Comparison of ENCODE assay signal across 22 cellular contexts in the genomic region with DNA sequence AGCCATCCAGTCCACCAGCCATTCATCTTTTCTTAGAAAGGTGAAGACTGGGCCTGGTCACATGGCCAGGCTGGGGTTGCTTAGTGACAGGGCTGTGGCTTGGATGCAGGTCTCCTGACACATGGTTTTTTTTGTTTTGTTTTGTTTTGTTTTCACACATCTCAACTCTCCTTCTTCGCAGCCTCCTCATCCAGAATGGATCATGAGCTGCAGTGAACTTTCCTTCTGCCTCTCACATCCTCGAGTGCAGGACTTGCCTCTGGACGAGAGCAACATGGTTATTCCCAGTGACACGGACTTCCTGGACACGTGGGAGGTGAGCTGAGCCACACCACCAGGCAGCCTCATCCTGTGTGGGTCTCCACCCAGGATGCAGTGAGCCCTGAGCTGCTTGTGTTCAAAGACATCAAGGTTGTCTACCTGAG. TPM values are rescaled to one million over a fixed set of nuclear protein-coding genes. Genes with fewer than 3 reads are reported as not detected.
DNase-seq lines count a peak whose midpoint lies in the region; ATAC-seq and TF ChIP-seq lines count a peak whose summit lies in the region.
"Had no signal": no experiment of that assay in that cellular context is flagged by ENCODE, and none has a peak within 500 bp of the region (broad histone marks: within the 10 kb centered on the region; RNA-seq: fewer than 3 reads in every experiment).

No MANE protein-coding gene starts in this region.

- CTCF ChIA-PET in activated CD4-positive, alpha-beta T cell treated with anti-CD3 and anti-CD28 coated beads, Interleukin-2, amount 10 ng/mL, durations not matched to agents 7 days and 5 days (lab: Charles Lee): interaction anchor here (5.5 kb wide), 1 partner anchor 15 kb away, joined by 46 read pairs; no protein-coding TSS in a partner anchor
- CTCF ChIA-PET in CD4-positive, alpha-beta T cell (lab: Charles Lee): interaction anchor here (0.9 to 1.3 kb wide), 2 partner anchors 14 to 20 kb away, joined by 3 to 5 read pairs; no protein-coding TSS in a partner anchor
- CTCF ChIA-PET in activated CD4-positive, alpha-beta memory T cell treated with anti-CD3 and anti-CD28 coated beads for 36 hours (lab: Charles Lee): interaction anchor here (0.7 to 6.5 kb wide), 3 partner anchors 13 to 607 kb away, joined by 3 to 52 read pairs (median 34); no protein-coding TSS in a partner anchor

- POLR2A ChIA-PET in activated CD4-positive, alpha-beta T cell treated with anti-CD3 and anti-CD28 coated beads, Interleukin-2, amount 10 ng/mL, durations not matched to agents 7 days and 5 days (lab: Charles Lee): no interaction called here
- POLR2A ChIA-PET in CD4-positive, alpha-beta T cell (lab: Charles Lee): interaction anchor here (0.8 to 1.5 kb wide), 2 partner anchors 9 to 14 kb away, joined by 5 to 20 read pairs; partner anchors contain the start of gene AKR1E2
- POLR2A ChIA-PET in activated CD4-positive, alpha-beta memory T cell treated with anti-CD3 and anti-CD28 coated beads for 36 hours (lab: Charles Lee): interaction anchor here (0.7 kb wide), 1 partner anchor 65 kb away, joined by 3 read pairs; no protein-coding TSS in a partner anchor

- peaks cover 44% of the 10 kb centered on the region for H3K4me1 Mint-ChIP-seq in activated CD4-positive, alpha-beta T cell treated with anti-CD3 and anti-CD28 coated beads, Interleukin-2, amount 10 ng/mL, durations not matched to agents 7 days and 5 days
- peaks cover 65% of the 10 kb centered on the region for H3K4me1 Mint-ChIP-seq in CD4-positive, alpha-beta T cell (ENCODE audit: low read depth)
- H3K4me1 Mint-ChIP-seq in activated CD4-positive, alpha-beta memory T cell treated with anti-CD3 and anti-CD28 coated beads for 36 hours (ENCODE audit: low read depth): peaks cover 32% of the 10 kb centered on the region
- H3K4me1 Mint-ChIP-seq in effector memory CD8-positive, alpha-beta T cell (ENCODE audit: low read depth in 2 of 2): peaks cover 7 to 14% of the 10 kb centered on the region in 2 donors
- H3K4me1 Mint-ChIP-seq: WTC11 had no signal

- WGBS in right cardiac atrium: 62% methylated on average over 5 of the region's 5 CpGs

- H3K4me1 ChIP-seq in right cardiac atrium (ENCODE audit: control insufficient read depth, insufficient read depth, low read length): no peaks in the 10 kb centered on the region
- H3K4me1 ChIP-seq: ascending aorta, tibial artery had no signal

- peaks cover 56% of the 10 kb centered on the region for H3K36me3 Mint-ChIP-seq in activated CD4-positive, alpha-beta T cell treated with anti-CD3 and anti-CD28 coated beads, Interleukin-2, amount 10 ng/mL, durations not matched to agents 7 days and 5 days (ENCODE audit: low read depth)
- H3K36me3 Mint-ChIP-seq in CD4-positive, alpha-beta T cell (ENCODE audit: low read depth): peaks cover 33% of the 10 kb centered on the region
- H3K36me3 Mint-ChIP-seq in activated CD4-positive, alpha-beta memory T cell treated with anti-CD3 and anti-CD28 coated beads for 36 hours: peaks cover 13% of the 10 kb centered on the region
- H3K36me3 Mint-ChIP-seq in effector memory CD8-positive, alpha-beta T cell (ENCODE audit: insufficient read depth): peaks cover 4% of the 10 kb centered on the region
- H3K36me3 Mint-ChIP-seq: immature natural killer cell, memory B cell had no signal

- H3K27me3 ChIP-seq in CD4-positive, alpha-beta T cell (ENCODE audit: control insufficient read depth, insufficient read depth, low read length): no peaks in the 10 kb centered on the region
- no peaks in the 10 kb centered on the region for H3K27me3 ChIP-seq in right cardiac atrium (ENCODE audit: control insufficient read depth, insufficient read depth)
- H3K27me3 ChIP-seq: ascending aorta, gastroesophageal sphincter, tibial artery had no signal

- no peak overlapping the region for H3K4me3 ChIP-seq in right cardiac atrium (ENCODE audit: low read length)
- H3K4me3 ChIP-seq: ascending aorta, gastroesophageal sphincter, tibial artery had no signal

- peak overlapping the region; percentile 14 for H3K27ac ChIP-seq in CD4-positive, alpha-beta T cell (ENCODE audit: low read depth, low read length)
- H3K27ac ChIP-seq in right cardiac atrium (ENCODE audit: low read length): no peak overlapping the region
- H3K27ac ChIP-seq: ascending aorta, gastroesophageal sphincter, tibial artery had no signal

- no peaks in the 10 kb centered on the region for H3K27me3 Mint-ChIP-seq in activated CD4-positive, alpha-beta T cell treated with anti-CD3 and anti-CD28 coated beads, Interleukin-2, amount 10 ng/mL, durations not matched to agents 7 days and 5 days
- H3K27me3 Mint-ChIP-seq in CD4-positive, alpha-beta T cell: no peaks in the 10 kb centered on the region
- no peaks in the 10 kb centered on the region for H3K27me3 Mint-ChIP-seq in activated CD4-positive, alpha-beta memory T cell treated with anti-CD3 and anti-CD28 coated beads for 36 hours
- peaks cover 33 to 53% of the 10 kb centered on the region in 2 donors for H3K27me3 Mint-ChIP-seq in effector memory CD8-positive, alpha-beta T cell

- H3K4me3 Mint-ChIP-seq in activated CD4-positive, alpha-beta T cell treated with anti-CD3 and anti-CD28 coated beads, Interleukin-2, amount 10 ng/mL, durations not matched to agents 7 days and 5 days: peak overlapping the region; percentile 15
- H3K4me3 Mint-ChIP-seq in CD4-positive, alpha-beta T cell: peak overlapping the region; percentile 71
- no peak overlapping the region for H3K4me3 Mint-ChIP-seq in activated CD4-positive, alpha-beta memory T cell treated with anti-CD3 and anti-CD28 coated beads for 36 hours
- H3K4me3 Mint-ChIP-seq in effector memory CD8-positive, alpha-beta T cell: peak overlapping the region in 1 of 2 donors; percentile 47
- H3K4me3 Mint-ChIP-seq: dendritic cell treated with granulocyte-macrophage colony-stimulating factor and Interleukin-4, amounts not matched to agents 40 ng/mL and 50 ng/mL, for 4 days; immature natural killer cell; memory B cell; WTC11 had no signal

- DNase-seq in activated CD4-positive, alpha-beta T cell treated with anti-CD3 and anti-CD28 coated beads, Interleukin-2, amount 10 ng/mL, durations not matched to agents 7 days and 5 days: peak; percentile 59
- no peak for DNase-seq in activated CD4-positive, alpha-beta T cell treated with anti-CD3 and anti-CD28 coated beads for 1 hour
- peak in 4 of 10 experiments; percentile 15 to 31 (median 19) for DNase-seq in CD4-positive, alpha-beta T cell
- DNase-seq in activated CD4-positive, alpha-beta memory T cell treated with anti-CD3 and anti-CD28 coated beads for 36 hours: peak; percentile 55
- DNase-seq in effector memory CD8-positive, alpha-beta T cell: no peak
- DNase-seq in dermis blood vessel endothelial cell: no peak
- no peak for DNase-seq in posterior cingulate gyrus
- no peak for DNase-seq in right cardiac atrium
- DNase-seq: hippocampal formation, immature natural killer cell, left colon, NCI-H1417 treated with DMSO at 0.1 percent for 48 hours, NCI-H2081 treated with DMSO at 0.1 percent for 48 hours, NCI-H226, NCI-H69, Right ventricle myocardium superior, tibial artery had no signal

- TF ChIP-seq CTCF in CD4-positive, alpha-beta T cell (IDR thresholded peaks at IDR 0.05): no peak

- peak overlapping the region; percentile 89 for H3K27ac Mint-ChIP-seq in activated CD4-positive, alpha-beta T cell treated with anti-CD3 and anti-CD28 coated beads, Interleukin-2, amount 10 ng/mL, durations not matched to agents 7 days and 5 days
- H3K27ac Mint-ChIP-seq in CD4-positive, alpha-beta T cell: peak overlapping the region; percentile 77
- H3K27ac Mint-ChIP-seq in activated CD4-positive, alpha-beta memory T cell treated with anti-CD3 and anti-CD28 coated beads for 36 hours: peak overlapping the region; percentile 55
- H3K27ac Mint-ChIP-seq in effector memory CD8-positive, alpha-beta T cell: no peak overlapping the region
- H3K27ac Mint-ChIP-seq: dendritic cell treated with granulocyte-macrophage colony-stimulating factor and Interleukin-4, amounts not matched to agents 40 ng/mL and 50 ng/mL, for 4 days; immature natural killer cell; memory B cell; WTC11 had no signal

- H3K9me3 Mint-ChIP-seq in activated CD4-positive, alpha-beta T cell treated with anti-CD3 and anti-CD28 coated beads, Interleukin-2, amount 10 ng/mL, durations not matched to agents 7 days and 5 days: no peaks in the 10 kb centered on the region
- no peaks in the 10 kb centered on the region for H3K9me3 Mint-ChIP-seq in CD4-positive, alpha-beta T cell
- no peaks in the 10 kb centered on the region for H3K9me3 Mint-ChIP-seq in activated CD4-positive, alpha-beta memory T cell treated with anti-CD3 and anti-CD28 coated beads for 36 hours
- no peaks in the 10 kb centered on the region for H3K9me3 Mint-ChIP-seq in effector memory CD8-positive, alpha-beta T cell
- H3K9me3 Mint-ChIP-seq: dendritic cell treated with granulocyte-macrophage colony-stimulating factor and Interleukin-4, amounts not matched to agents 40 ng/mL and 50 ng/mL, for 4 days; immature natural killer cell; memory B cell; WTC11 had no signal

- ATAC-seq in CD4-positive, alpha-beta T cell (ENCODE audit: poor library complexity): peak; percentile 84
- ATAC-seq in effector memory CD8-positive, alpha-beta T cell (replicated peaks): peak; percentile 51
- ATAC-seq in right cardiac atrium: no peak
- ATAC-seq: gastroesophageal sphincter, left colon, WTC11 had no signal

- H3K9me3 ChIP-seq in CD4-positive, alpha-beta T cell (ENCODE audit: control insufficient read depth, low read length): no peaks in the 10 kb centered on the region
- no peaks in the 10 kb centered on the region for H3K9me3 ChIP-seq in right cardiac atrium (ENCODE audit: control insufficient read depth, low read length)
- H3K9me3 ChIP-seq: ascending aorta, gastroesophageal sphincter, tibial artery had no signal

- intact Hi-C loops in CD4-positive, alpha-beta T cell (cut with DNase I, micrococcal nuclease): loop anchor here in 1 of 2 experiments (2.0 kb wide), 1 partner anchor 21 kb away; no protein-coding TSS in a partner anchor
- intact Hi-C loops in activated CD4-positive, alpha-beta memory T cell treated with anti-CD3 and anti-CD28 coated beads for 36 hours (cut with micrococcal nuclease): no loop called here
- intact Hi-C loops in posterior cingulate gyrus (cut with DNase I) (no loop called here), right cardiac atrium (cut with DNase I) (no loop called here)

RNA-seq across cellular contexts. Expression of gene AKR1E2, which starts 9.5 kb away (rescaled TPM):
- 10 to 100 TPM; 11.2 to 13.8 TPM for total RNA-seq in activated CD4-positive, alpha-beta T cell treated with anti-CD3 and anti-CD28 coated beads, Interleukin-2, amount 10 ng/mL, durations not matched to agents 7 days and 5 days
- 10 to 100 TPM; 26.0 to 30.4 TPM for total RNA-seq in CD4-positive, alpha-beta T cell
- 1 to 10 TPM; 3.9 to 4.2 TPM for total RNA-seq in activated CD4-positive, alpha-beta memory T cell treated with anti-CD3 and anti-CD28 coated beads for 36 hours
- total RNA-seq in dermis blood vessel endothelial cell: 9.6 and 85.6 TPM in 2 replicates
- total RNA-seq in right cardiac atrium: 10 to 100 TPM in 2 of 4 donors, 1 to 10 TPM in 2; 6.7 to 12.5 (median 9.2) TPM
- 3.1 TPM for polyA plus RNA-seq in right cardiac atrium
- polyA plus RNA-seq: immature natural killer cell had no signal

Comparison
In these comparisons a context has a peak if more than half of its experiments do, and no peak if none do; other contexts are left out.
1. DNase-seq: peak in activated CD4-positive, alpha-beta T cell treated with anti-CD3 and anti-CD28 coated beads, Interleukin-2, amount 10 ng/mL, durations not matched to agents 7 days and 5 days (single experiment) and activated CD4-positive, alpha-beta memory T cell treated with anti-CD3 and anti-CD28 coated beads for 36 hours (single experiment); none in activated CD4-positive, alpha-beta T cell treated with anti-CD3 and anti-CD28 coated beads for 1 hour (single experiment), effector memory CD8-positive, alpha-beta T cell (0 of 3), dermis blood vessel endothelial cell (single experiment), posterior cingulate gyrus (0 of 10) and right cardiac atrium (0 of 3).
2. H3K27ac Mint-ChIP-seq: peak in activated CD4-positive, alpha-beta T cell treated with anti-CD3 and anti-CD28 coated beads, Interleukin-2, amount 10 ng/mL, durations not matched to agents 7 days and 5 days (single experiment), CD4-positive, alpha-beta T cell (single experiment) and activated CD4-positive, alpha-beta memory T cell treated with anti-CD3 and anti-CD28 coated beads for 36 hours (single experiment); none in effector memory CD8-positive, alpha-beta T cell (0 of 2).
3. ATAC-seq: peak in CD4-positive, alpha-beta T cell (single experiment) and effector memory CD8-positive, alpha-beta T cell (single experiment); none in right cardiac atrium (0 of 2).